In the genomic region with DNA sequence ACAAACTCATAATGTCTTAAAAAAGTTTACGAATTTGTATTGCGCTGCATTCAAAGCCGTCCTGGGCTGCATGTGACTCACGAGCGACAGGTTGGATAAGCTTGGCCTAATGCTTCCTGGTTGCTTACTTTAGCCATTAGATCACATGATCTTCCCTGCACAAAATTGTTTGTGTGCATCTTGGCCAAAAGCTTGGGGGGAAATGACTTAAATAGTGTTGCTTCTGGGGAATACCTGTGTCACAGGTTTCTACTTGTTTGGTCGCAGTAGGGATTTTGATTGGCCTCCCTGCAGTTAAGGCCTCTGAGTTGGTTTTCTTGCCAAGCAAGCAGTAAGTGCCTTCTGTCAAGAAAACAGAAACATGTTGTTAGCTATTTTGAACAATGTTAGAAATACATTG, we compare ENCODE assay signal across 1 cellular context.
TF ChIP-seq lines count a peak whose summit lies in the region.

No MANE protein-coding gene starts in this region.

TF ChIP-seq in endothelial cell of umbilical vein, 7 proteins besides CTCF, POLR2A, EP300 and RAD21 (continued from another document):
- TF ChIP-seq POLR2AphosphoS5 (IDR thresholded peaks at IDR 0.05; ENCODE audit: insufficient read depth, low read depth, low read length) (no peak), FOS (IDR thresholded peaks at IDR 0.05; ENCODE audit: borderline replicate concordance, insufficient read depth, low read length) (no peak)
- TF ChIP-seq, protein P1, sequence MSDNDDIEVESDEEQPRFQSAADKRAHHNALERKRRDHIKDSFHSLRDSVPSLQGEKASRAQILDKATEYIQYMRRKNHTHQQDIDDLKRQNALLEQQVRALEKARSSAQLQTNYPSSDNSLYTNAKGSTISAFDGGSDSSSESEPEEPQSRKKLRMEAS (IDR thresholded peaks at IDR 0.05; ENCODE audit: insufficient read depth, insufficient read length) = no peak
